ENCODE assay signal across 17 cellular contexts in the genomic region with DNA sequence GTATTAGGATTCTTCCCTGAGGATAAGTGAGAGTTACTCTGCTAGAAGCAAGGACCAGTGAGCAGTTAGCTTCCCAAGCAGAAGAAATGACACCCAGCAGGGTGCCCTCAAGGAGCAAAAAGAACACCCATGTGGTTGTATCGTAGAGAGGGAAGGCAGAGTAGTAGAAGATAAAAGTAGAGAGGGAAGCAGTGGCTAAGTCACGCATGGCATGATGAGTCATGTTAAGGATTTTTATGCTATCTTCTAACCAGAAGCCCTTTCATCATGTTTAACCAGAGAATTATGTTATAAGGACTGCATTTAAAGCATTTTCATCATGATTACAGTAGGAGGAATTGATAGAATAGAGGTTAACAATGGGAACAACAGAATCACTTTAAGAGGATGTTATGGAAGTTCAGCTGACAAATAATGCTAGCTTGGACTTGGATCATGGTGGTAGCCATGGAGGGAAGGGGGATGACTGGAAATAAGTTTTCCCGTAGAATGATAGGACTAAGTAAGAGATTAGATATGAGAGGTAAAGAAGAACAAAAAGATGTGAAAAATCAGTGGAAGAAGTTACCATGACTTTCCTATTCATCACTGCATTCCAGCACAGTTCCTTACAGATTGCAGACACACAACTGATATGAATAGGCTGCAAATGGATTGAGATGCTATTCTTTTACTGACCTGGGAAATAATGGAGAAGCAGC.
DNase-seq lines count a peak whose midpoint lies in the region; ATAC-seq and TF ChIP-seq lines count a peak whose summit lies in the region.
"Had no signal": no experiment of that assay in that cellular context is flagged by ENCODE, and none has a peak within 500 bp of the region (broad histone marks: within the 10 kb centered on the region; RNA-seq: fewer than 3 reads in every experiment).

No MANE protein-coding gene starts in this region.

- H3K27me3 Mint-ChIP-seq in chondrocyte (ENCODE audit: low read depth): no peaks in the 10 kb centered on the region
- H3K27me3 Mint-ChIP-seq: activated naive CD8-positive, alpha-beta T cell treated with anti-CD3 and anti-CD28 coated beads for 36 hours; CD4-positive, alpha-beta memory T cell; T-cell had no signal

- H3K27ac Mint-ChIP-seq in chondrocyte (ENCODE audit: unreplicated experiment): peak overlapping the region; percentile 39
- H3K27ac Mint-ChIP-seq: activated naive CD8-positive, alpha-beta T cell treated with anti-CD3 and anti-CD28 coated beads for 36 hours; CD4-positive, alpha-beta memory T cell; T-cell had no signal

- ATAC-seq in PC-3 (peak; percentile 69), GM19467 (IDR thresholded peaks at IDR 0.05; ENCODE audit: unreplicated experiment) (no peak), GM18520 (IDR thresholded peaks at IDR 0.05; ENCODE audit: unreplicated experiment) (no peak)
- ATAC-seq: sciatic nerve, T-cell had no signal

- peak overlapping the region; percentile 75 for H3K27ac ChIP-seq in HL-60 (replicated peaks)
- H3K27ac ChIP-seq in PC-3 (ENCODE audit: low read length): peak overlapping the region; percentile 46
- H3K27ac ChIP-seq: coronary artery, esophagus muscularis mucosa, PC-9 had no signal

- no peak for TF ChIP-seq CTCF in HL-60 (IDR thresholded peaks at IDR 0.05; ENCODE audit: insufficient read depth, low read length)
- no peak for TF ChIP-seq CTCF in PC-3 (conservative IDR thresholded peaks at IDR 0.05; ENCODE audit: low read depth, low read length)
- TF ChIP-seq CTCF in chondrocyte (IDR thresholded peaks at IDR 0.05): no peak

- no peak overlapping the region for H3K4me3 Mint-ChIP-seq in chondrocyte (ENCODE audit: unreplicated experiment)
- H3K4me3 Mint-ChIP-seq: activated naive CD8-positive, alpha-beta T cell treated with anti-CD3 and anti-CD28 coated beads for 36 hours; CD4-positive, alpha-beta memory T cell; T-cell had no signal

- H3K4me1 ChIP-seq in PC-3 (ENCODE audit: insufficient read depth, low read length): 0 out of 2 replicates have a peak, but pooled peaks cover 5% of the 10 kb centered on the region
- H3K4me1 ChIP-seq in skeletal muscle satellite cell (ENCODE audit: control insufficient read depth, insufficient read depth, low read length): peaks cover 8% of the 10 kb centered on the region
- H3K4me1 ChIP-seq: esophagus muscularis mucosa had no signal

- no TSS peak for BruUV-seq in PC-3 (replicated peaks; lab: Mats Ljungman, UMichigan)

- no peak overlapping the region for H3K4me3 ChIP-seq in HL-60 (replicated peaks; ENCODE audit: insufficient read depth, low read length)
- no peak overlapping the region for H3K4me3 ChIP-seq in PC-3 (ENCODE audit: low read length)
- no peak overlapping the region for H3K4me3 ChIP-seq in skeletal muscle satellite cell (ENCODE audit: low read length)
- H3K4me3 ChIP-seq: coronary artery, esophagus muscularis mucosa, PC-9 had no signal

- H3K4me2 ChIP-seq in PC-3 (ENCODE audit: low read length): no peak overlapping the region
- peak overlapping the region; percentile 15 for H3K4me2 ChIP-seq in skeletal muscle satellite cell (ENCODE audit: low read length)
- H3K4me2 ChIP-seq: PC-9 had no signal

- H3K9me3 Mint-ChIP-seq in chondrocyte (ENCODE audit: low read depth): no peaks in the 10 kb centered on the region
- H3K9me3 Mint-ChIP-seq: activated naive CD8-positive, alpha-beta T cell treated with anti-CD3 and anti-CD28 coated beads for 36 hours had no signal

- CTCF ChIA-PET in PC-3 (lab: Charles Lee): no interaction called here

- no peaks in the 10 kb centered on the region for H3K9me3 ChIP-seq in PC-3 (ENCODE audit: low read length)
- H3K9me3 ChIP-seq in skeletal muscle satellite cell (replicated peaks; ENCODE audit: low read length): no peaks in the 10 kb centered on the region
- H3K9me3 ChIP-seq: esophagus muscularis mucosa had no signal

- no peaks in the 10 kb centered on the region for H3K36me3 Mint-ChIP-seq in chondrocyte (ENCODE audit: low read depth)
- H3K36me3 Mint-ChIP-seq: activated naive CD8-positive, alpha-beta T cell treated with anti-CD3 and anti-CD28 coated beads for 36 hours; CD4-positive, alpha-beta memory T cell; T-cell had no signal

- POLR2A ChIA-PET in PC-3 (lab: Charles Lee; ENCODE audit: unreplicated experiment): no interaction called here

- H3K27me3 ChIP-seq in HL-60 (ENCODE audit: insufficient read depth, poor library complexity, severe bottlenecking): no peaks in the 10 kb centered on the region
- H3K27me3 ChIP-seq in PC-3 (ENCODE audit: low read length): no peaks in the 10 kb centered on the region
- no peaks in the 10 kb centered on the region for H3K27me3 ChIP-seq in skeletal muscle satellite cell (ENCODE audit: control insufficient read depth, insufficient read depth, low read length)
- H3K27me3 ChIP-seq: esophagus muscularis mucosa had no signal

- H3K9me2 ChIP-seq in PC-3 (replicated peaks; ENCODE audit: low read length): no peaks in the 10 kb centered on the region

- no peaks in the 10 kb centered on the region for H4K20me1 ChIP-seq in PC-3 (ENCODE audit: low read length)

- no peaks in the 10 kb centered on the region for H3F3A ChIP-seq in PC-3 (ENCODE audit: low read length, unreplicated experiment)

- H2AFZ ChIP-seq in PC-3 (ENCODE audit: low read length): no peak overlapping the region
- H2AFZ ChIP-seq: PC-9 had no signal

- no peaks in the 10 kb centered on the region for H3K36me3 ChIP-seq in PC-3 (ENCODE audit: low read depth, low read length)
- H3K36me3 ChIP-seq in skeletal muscle satellite cell (ENCODE audit: insufficient read depth, low read length): no peaks in the 10 kb centered on the region
- H3K36me3 ChIP-seq: esophagus muscularis mucosa had no signal

- H3K79me2 ChIP-seq in PC-3 (ENCODE audit: low read length): no peaks in the 10 kb centered on the region

- H3K9ac ChIP-seq in PC-3 (ENCODE audit: low read length): no peak overlapping the region
- H3K9ac ChIP-seq in skeletal muscle satellite cell (ENCODE audit: low read depth, low read length): no peak overlapping the region

- DNase-seq in HL-60 (ENCODE audit: low read depth in 1 of 2, low spot score in 1 of 2): peak; percentile 39 to 58
- peak; percentile 1 for DNase-seq in PC-3
- no peak for DNase-seq in chondrocyte (ENCODE audit: low spot score)
- DNase-seq in NCI-H2107 treated with DMSO at 0.1 percent for 48 hours (lab: John Stamatoyannopoulos, UW; ENCODE audit: unreplicated experiment): no peak
- DNase-seq: activated CD4-positive, alpha-beta T cell treated with anti-CD3 and anti-CD28 coated beads for 1 hour; activated naive CD8-positive, alpha-beta T cell treated with anti-CD3 and anti-CD28 coated beads for 36 hours; CD4-positive, alpha-beta memory T cell; NCI-H1048; PC-9; stimulated activated naive CD4-positive, alpha-beta T cell treated with Interleukin-2 at 50 U/mL for 16 hours; T-cell had no signal

- intact Hi-C loops in PC-3 (cut with micrococcal nuclease): no loop called here

- peaks cover 20% of the 10 kb centered on the region for H3K4me1 Mint-ChIP-seq in chondrocyte (ENCODE audit: low read depth)
- H3K4me1 Mint-ChIP-seq: activated naive CD8-positive, alpha-beta T cell treated with anti-CD3 and anti-CD28 coated beads for 36 hours; CD4-positive, alpha-beta memory T cell; T-cell had no signal

Comparison
In these comparisons a context has a peak if more than half of its experiments do, and no peak if none do; other contexts are left out.
1. DNase-seq: peak in HL-60 (2 of 2) and PC-3 (single experiment); none in chondrocyte (single experiment) and NCI-H2107 treated with DMSO at 0.1 percent for 48 hours (single experiment).